Comparison of ENCODE assay signal across 32 cellular contexts in the genomic region with DNA sequence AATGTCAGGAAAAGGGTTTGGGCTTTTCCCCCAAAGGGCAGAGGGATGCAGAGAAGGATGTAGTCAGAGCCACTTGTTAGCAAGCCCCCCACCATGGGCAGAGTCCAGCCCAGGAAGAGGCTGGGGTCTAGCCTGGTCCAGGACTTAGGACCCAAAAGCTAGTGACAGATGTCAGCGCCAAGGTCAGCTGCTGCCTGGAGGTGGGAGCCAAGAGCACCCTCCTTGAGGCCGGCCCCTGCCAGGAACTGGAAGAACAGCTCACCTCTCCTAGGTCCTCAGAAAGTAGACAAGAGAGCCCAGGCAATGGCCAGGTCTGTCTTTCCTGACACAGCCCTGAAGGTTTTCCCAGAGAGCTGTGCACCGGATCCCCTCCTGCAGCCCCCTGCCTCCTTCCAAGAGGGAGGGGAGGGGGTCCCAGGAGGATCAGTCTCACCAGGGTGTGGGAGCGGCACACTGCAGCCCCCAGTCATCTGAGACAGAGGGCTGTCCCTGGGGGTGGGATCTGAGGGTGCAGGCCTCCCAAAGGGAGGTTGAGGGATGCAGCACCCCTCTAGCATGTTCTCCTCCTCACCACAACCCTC. TPM values are rescaled to one million over a fixed set of nuclear protein-coding genes. Genes with fewer than 3 reads are reported as not detected.
"Had no signal": no experiment of that assay in that cellular context is flagged by ENCODE, and none has a peak within 500 bp of the region (broad histone marks: within the 10 kb centered on the region; RNA-seq: fewer than 3 reads in every experiment).

No MANE protein-coding gene starts in this region.

- H3K79me2 ChIP-seq: hepatocyte had no signal

- H3K4me3 ChIP-seq: adrenal gland, gastrocnemius medialis, hepatocyte, lower lobe of right lung, SK-N-MC, tibial nerve had no signal

- H3K36me3 Mint-ChIP-seq: activated CD4-positive, alpha-beta memory T cell treated with anti-CD3 and anti-CD28 coated beads for 36 hours; activated naive CD8-positive, alpha-beta T cell treated with anti-CD3 and anti-CD28 coated beads for 36 hours had no signal

- H3K27ac ChIP-seq: adrenal gland, gastrocnemius medialis, hepatocyte, lower lobe of right lung, SK-N-MC, tibial nerve, VCaP had no signal

- H3K4me3 Mint-ChIP-seq: activated CD4-positive, alpha-beta memory T cell treated with anti-CD3 and anti-CD28 coated beads for 36 hours; activated naive CD4-positive, alpha-beta T cell treated with anti-CD3 and anti-CD28 coated beads for 36 hours; activated naive CD8-positive, alpha-beta T cell treated with anti-CD3 and anti-CD28 coated beads for 36 hours; activated T-helper 1 cell treated with anti-CD3 and anti-CD28 coated beads, Interleukin-12 subunit alpha, Interleukin-12 subunit beta, Interleukin-2, Interleukin-4 antibody, amounts not matched to agents 30 ng/mL and 10 ng/mL and 1 ng/mL, durations not matched to agents 14 hours and 24 hours and 36 hours had no signal

- H3K27ac Mint-ChIP-seq: activated CD4-positive, alpha-beta memory T cell treated with anti-CD3 and anti-CD28 coated beads for 36 hours; activated naive CD4-positive, alpha-beta T cell treated with anti-CD3 and anti-CD28 coated beads for 36 hours; activated naive CD8-positive, alpha-beta T cell treated with anti-CD3 and anti-CD28 coated beads for 36 hours; activated T-helper 1 cell treated with anti-CD3 and anti-CD28 coated beads, Interleukin-12 subunit alpha, Interleukin-12 subunit beta, Interleukin-2, Interleukin-4 antibody, amounts not matched to agents 30 ng/mL and 10 ng/mL and 1 ng/mL, durations not matched to agents 14 hours and 24 hours and 36 hours had no signal

- H3K27me3 Mint-ChIP-seq: activated CD4-positive, alpha-beta memory T cell treated with anti-CD3 and anti-CD28 coated beads for 36 hours; activated naive CD8-positive, alpha-beta T cell treated with anti-CD3 and anti-CD28 coated beads for 36 hours had no signal

- ATAC-seq: gastrocnemius medialis, left lobe of liver, lower lobe of right lung had no signal

- H3K9me3 ChIP-seq: adrenal gland, gastrocnemius medialis, lower lobe of right lung, tibial nerve had no signal

- H3K9me3 Mint-ChIP-seq: activated CD4-positive, alpha-beta memory T cell treated with anti-CD3 and anti-CD28 coated beads for 36 hours; activated naive CD4-positive, alpha-beta T cell treated with anti-CD3 and anti-CD28 coated beads for 36 hours; activated naive CD8-positive, alpha-beta T cell treated with anti-CD3 and anti-CD28 coated beads for 36 hours; activated T-helper 1 cell treated with anti-CD3 and anti-CD28 coated beads, Interleukin-12 subunit alpha, Interleukin-12 subunit beta, Interleukin-2, Interleukin-4 antibody, amounts not matched to agents 30 ng/mL and 10 ng/mL and 1 ng/mL, durations not matched to agents 14 hours and 24 hours and 36 hours had no signal

- H3K27me3 ChIP-seq: adrenal gland, gastrocnemius medialis, hepatocyte, tibial nerve had no signal

- DNase-seq: activated CD4-positive, alpha-beta memory T cell treated with anti-CD3 and anti-CD28 coated beads for 36 hours; activated CD4-positive, alpha-beta T cell treated with anti-CD3 and anti-CD28 coated beads for 48 hours; activated CD8-positive, alpha-beta memory T cell treated with anti-CD3 and anti-CD28 coated beads, Interleukin-2, amount 50 U/mL, for 4 hours; activated effector memory CD4-positive, alpha-beta T cell treated with anti-CD3 and anti-CD28 coated beads, Interleukin-2, amount 50 U/mL, for 16 hours; activated naive CD4-positive, alpha-beta T cell treated with anti-CD3 and anti-CD28 coated beads for 36 hours; activated naive CD8-positive, alpha-beta T cell treated with anti-CD3 and anti-CD28 coated beads for 36 hours; activated T-cell treated with anti-CD3 and anti-CD28 coated beads, Interleukin-2, amount 50 U/mL, for 1 hour; adrenal gland; central memory CD4-positive, alpha-beta T cell; effector CD8-positive, alpha-beta T cell; gastrocnemius medialis; glutamatergic neuron; lower lobe of right lung; nucleus accumbens; stimulated activated CD4-positive, alpha-beta T cell treated with anti-CD3 and anti-CD28 coated beads, Interleukin-2, amount 100 ng/mL, for 48 hours; stimulated activated naive CD4-positive, alpha-beta T cell treated with Interleukin-2 at 50 U/mL for 16 hours; T-helper 9 cell had no signal

- H3K36me3 ChIP-seq: adrenal gland, gastrocnemius medialis, lower lobe of right lung, tibial nerve had no signal

- FAIRE-seq: astrocyte, colon, endometrium, keratinocyte, TTC549, urothelium cell line had no signal

- H3K4me2 ChIP-seq: hepatocyte had no signal

RNA-seq across cellular contexts. Expression of a gene that starts 14.6 kb away (rescaled TPM):
- total RNA-seq: T-helper 1 cell treated with Interleukin-12 subunit alpha and Interleukin-12 subunit beta and Interleukin-4 antibody, amounts not matched to agents 30 ng/mL and 1 ng/mL, for 36 hours had no signal

RNA-seq across cellular contexts. Expression of a gene that starts 21.3 kb away (rescaled TPM):
- total RNA-seq: activated CD4-positive, alpha-beta memory T cell treated with anti-CD3 and anti-CD28 coated beads for 36 hours; activated CD8-positive, alpha-beta memory T cell treated with anti-CD3 and anti-CD28 coated beads for 36 hours; activated naive CD4-positive, alpha-beta T cell treated with anti-CD3 and anti-CD28 coated beads for 36 hours; activated naive CD8-positive, alpha-beta T cell treated with anti-CD3 and anti-CD28 coated beads for 36 hours; activated T-helper 1 cell treated with anti-CD3 and anti-CD28 coated beads, Interleukin-12 subunit alpha, Interleukin-12 subunit beta, Interleukin-2, Interleukin-4 antibody, amounts not matched to agents 30 ng/mL and 10 ng/mL and 1 ng/mL, durations not matched to agents 14 hours and 24 hours and 36 hours; T-helper 1 cell treated with Interleukin-12 subunit alpha and Interleukin-12 subunit beta and Interleukin-4 antibody, amounts not matched to agents 30 ng/mL and 1 ng/mL, for 36 hours had no signal
- polyA plus RNA-seq: neural cell had no signal
